8 cellular contexts compared by ENCODE assay signal in the genomic region with DNA sequence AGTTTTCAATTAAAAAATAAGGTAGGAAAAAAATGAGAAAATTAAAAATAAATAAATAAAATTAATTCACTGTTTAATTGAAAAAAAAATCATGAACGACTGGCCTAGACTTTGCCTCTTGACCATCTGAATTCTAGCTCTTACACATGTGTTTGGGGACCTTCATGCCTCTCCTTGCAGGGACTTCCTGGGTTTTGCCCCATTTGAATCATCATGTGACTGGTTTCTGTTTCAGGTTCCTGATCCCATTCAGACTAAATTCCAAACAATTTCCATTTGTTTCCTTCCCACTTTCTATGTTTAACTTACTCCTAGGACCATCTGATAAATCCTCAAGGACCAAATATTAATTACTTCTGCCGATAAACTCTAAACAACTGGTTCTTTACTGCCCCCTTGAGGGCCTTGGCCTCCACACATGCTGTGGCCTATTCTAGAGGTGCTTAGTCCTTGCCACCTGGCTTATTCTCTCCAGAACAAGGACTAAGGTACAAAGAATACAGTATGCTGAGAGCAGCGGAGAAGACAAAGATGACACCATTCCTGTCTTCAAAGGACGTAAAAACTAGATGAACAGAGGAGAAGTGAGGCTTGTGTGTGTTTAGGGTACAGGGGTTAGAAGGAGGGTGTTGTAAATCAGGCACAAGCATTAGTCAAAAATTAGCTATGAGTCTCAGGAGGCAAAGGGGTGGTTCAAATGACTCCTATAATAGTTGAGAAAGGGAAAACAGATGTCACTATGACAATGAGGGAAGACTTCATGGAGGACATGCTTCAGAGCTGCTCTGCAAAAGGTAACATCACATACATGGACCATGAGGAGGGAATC.
A peak's percentile ranks its signal among the peaks of the same experiment; 100 is the strongest.
DNase-seq lines count a peak whose midpoint lies in the region; ATAC-seq and TF ChIP-seq lines count a peak whose summit lies in the region.

No MANE protein-coding gene starts in this region.

- peak; percentile 69 for TF ChIP-seq CTCF in left ventricle myocardium inferior (IDR thresholded peaks at IDR 0.05; ENCODE audit: borderline replicate concordance)
- peak; percentile 65 for TF ChIP-seq CTCF in fibroblast of villous mesenchyme (IDR thresholded peaks at IDR 0.05; ENCODE audit: insufficient read depth, low read depth, low read length)

- no peaks in the 10 kb centered on the region for H3K9me3 ChIP-seq in left ventricle myocardium inferior (replicated peaks)

- H3K4me3 ChIP-seq in left ventricle myocardium inferior = no peak overlapping the region
- H3K4me3 ChIP-seq in fibroblast of villous mesenchyme (ENCODE audit: low read depth, low read length) = no peak overlapping the region

- intact Hi-C loops in left ventricle myocardium inferior (cut with micrococcal nuclease) = loop anchor here (10.0 kb wide), 1 partner anchor 172 kb away; no protein-coding TSS in a partner anchor
- intact Hi-C loops in left cardiac atrium (cut with DNase I) = loop anchor here in 1 of 2 donors (5.0 kb wide), 1 partner anchor 174 kb away; no protein-coding TSS in a partner anchor

- ATAC-seq in left cardiac atrium = no peak
- peak; percentile 75 for ATAC-seq in GM21825 (IDR thresholded peaks at IDR 0.05; ENCODE audit: unreplicated experiment)

- H3K27ac ChIP-seq in left ventricle myocardium inferior (replicated peaks) = no peak overlapping the region

- no peaks in the 10 kb centered on the region for H3K36me3 ChIP-seq in left ventricle myocardium inferior

- DNase-seq in left ventricle myocardium inferior = no peak
- DNase-seq in left cardiac atrium = no peak
- DNase-seq in Kasumi-1 (lab: John Stamatoyannopoulos, UW) = peak; percentile 36 to 52
- DNase-seq in RPMI8226 = peak; percentile 58
- peak; percentile 31 for DNase-seq in fibroblast of villous mesenchyme (ENCODE audit: low read depth)
- DNase-seq in superior temporal gyrus (ENCODE audit: extremely low spot score) = peak; percentile 20
- DNase-seq in DMS79 (lab: John Stamatoyannopoulos, UW) = no peak

- no peaks in the 10 kb centered on the region for H3K4me1 ChIP-seq in left ventricle myocardium inferior

- H3K27me3 ChIP-seq in left ventricle myocardium inferior (ENCODE audit: low read depth) = no peaks in the 10 kb centered on the region

Comparison
In these comparisons a context has a peak if more than half of its experiments do, and no peak if none do; other contexts are left out.
1. DNase-seq: peak in Kasumi-1 (2 of 2), RPMI8226 (single experiment), fibroblast of villous mesenchyme (single experiment) and superior temporal gyrus (single experiment); none in left ventricle myocardium inferior (single experiment), left cardiac atrium (single experiment) and DMS79 (single experiment).